ENCODE assay signal across 1 cellular context in the genomic region with DNA sequence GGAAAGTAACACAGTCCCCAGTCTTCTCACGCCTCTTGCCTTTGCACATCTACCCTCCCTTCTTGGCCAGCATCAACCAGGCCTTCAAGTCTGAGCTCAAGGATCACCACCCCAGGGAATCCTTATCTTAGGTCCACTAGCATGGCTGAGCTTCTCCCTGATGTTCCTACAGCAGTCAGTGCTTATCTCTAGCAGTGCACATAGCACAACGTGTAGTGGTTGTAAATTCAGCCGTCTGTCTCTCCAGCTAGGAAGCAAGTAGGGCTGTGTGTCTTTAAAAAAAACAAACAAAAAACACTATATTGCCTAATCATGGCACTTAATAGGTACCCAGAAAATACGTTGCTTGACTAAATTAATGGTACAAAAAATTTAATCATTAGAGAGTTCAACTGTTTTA.
TF ChIP-seq lines count a peak whose summit lies in the region.

No MANE protein-coding gene starts in this region.

TF ChIP-seq in K562, 482 proteins besides CTCF, POLR2A, EP300 and RAD21 (continued from another document and continues in another):
- TF ChIP-seq, protein P1, sequence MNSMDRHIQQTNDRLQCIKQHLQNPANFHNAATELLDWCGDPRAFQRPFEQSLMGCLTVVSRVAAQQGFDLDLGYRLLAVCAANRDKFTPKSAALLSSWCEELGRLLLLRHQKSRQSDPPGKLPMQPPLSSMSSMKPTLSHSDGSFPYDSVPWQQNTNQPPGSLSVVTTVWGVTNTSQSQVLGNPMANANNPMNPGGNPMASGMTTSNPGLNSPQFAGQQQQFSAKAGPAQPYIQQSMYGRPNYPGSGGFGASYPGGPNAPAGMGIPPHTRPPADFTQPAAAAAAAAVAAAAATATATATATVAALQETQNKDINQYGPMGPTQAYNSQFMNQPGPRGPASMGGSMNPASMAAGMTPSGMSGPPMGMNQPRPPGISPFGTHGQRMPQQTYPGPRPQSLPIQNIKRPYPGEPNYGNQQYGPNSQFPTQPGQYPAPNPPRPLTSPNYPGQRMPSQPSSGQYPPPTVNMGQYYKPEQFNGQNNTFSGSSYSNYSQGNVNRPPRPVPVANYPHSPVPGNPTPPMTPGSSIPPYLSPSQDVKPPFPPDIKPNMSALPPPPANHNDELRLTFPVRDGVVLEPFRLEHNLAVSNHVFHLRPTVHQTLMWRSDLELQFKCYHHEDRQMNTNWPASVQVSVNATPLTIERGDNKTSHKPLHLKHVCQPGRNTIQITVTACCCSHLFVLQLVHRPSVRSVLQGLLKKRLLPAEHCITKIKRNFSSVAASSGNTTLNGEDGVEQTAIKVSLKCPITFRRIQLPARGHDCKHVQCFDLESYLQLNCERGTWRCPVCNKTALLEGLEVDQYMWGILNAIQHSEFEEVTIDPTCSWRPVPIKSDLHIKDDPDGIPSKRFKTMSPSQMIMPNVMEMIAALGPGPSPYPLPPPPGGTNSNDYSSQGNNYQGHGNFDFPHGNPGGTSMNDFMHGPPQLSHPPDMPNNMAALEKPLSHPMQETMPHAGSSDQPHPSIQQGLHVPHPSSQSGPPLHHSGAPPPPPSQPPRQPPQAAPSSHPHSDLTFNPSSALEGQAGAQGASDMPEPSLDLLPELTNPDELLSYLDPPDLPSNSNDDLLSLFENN (IDR thresholded peaks at IDR 0.05; ENCODE audit: low read depth in 2 of 2, low read length in 2 of 2), result peak in 1 of 2 experiments; percentile 71; a peak in 1 of 4 replicates
- TF ChIP-seq ZNF324 (CRISPR knock-in tag; IDR thresholded peaks at IDR 0.05), result no peak
- TF ChIP-seq CBX5 (IDR thresholded peaks at IDR 0.05; ENCODE audit: borderline replicate concordance, low read depth), result no peak
- TF ChIP-seq, protein P2, sequence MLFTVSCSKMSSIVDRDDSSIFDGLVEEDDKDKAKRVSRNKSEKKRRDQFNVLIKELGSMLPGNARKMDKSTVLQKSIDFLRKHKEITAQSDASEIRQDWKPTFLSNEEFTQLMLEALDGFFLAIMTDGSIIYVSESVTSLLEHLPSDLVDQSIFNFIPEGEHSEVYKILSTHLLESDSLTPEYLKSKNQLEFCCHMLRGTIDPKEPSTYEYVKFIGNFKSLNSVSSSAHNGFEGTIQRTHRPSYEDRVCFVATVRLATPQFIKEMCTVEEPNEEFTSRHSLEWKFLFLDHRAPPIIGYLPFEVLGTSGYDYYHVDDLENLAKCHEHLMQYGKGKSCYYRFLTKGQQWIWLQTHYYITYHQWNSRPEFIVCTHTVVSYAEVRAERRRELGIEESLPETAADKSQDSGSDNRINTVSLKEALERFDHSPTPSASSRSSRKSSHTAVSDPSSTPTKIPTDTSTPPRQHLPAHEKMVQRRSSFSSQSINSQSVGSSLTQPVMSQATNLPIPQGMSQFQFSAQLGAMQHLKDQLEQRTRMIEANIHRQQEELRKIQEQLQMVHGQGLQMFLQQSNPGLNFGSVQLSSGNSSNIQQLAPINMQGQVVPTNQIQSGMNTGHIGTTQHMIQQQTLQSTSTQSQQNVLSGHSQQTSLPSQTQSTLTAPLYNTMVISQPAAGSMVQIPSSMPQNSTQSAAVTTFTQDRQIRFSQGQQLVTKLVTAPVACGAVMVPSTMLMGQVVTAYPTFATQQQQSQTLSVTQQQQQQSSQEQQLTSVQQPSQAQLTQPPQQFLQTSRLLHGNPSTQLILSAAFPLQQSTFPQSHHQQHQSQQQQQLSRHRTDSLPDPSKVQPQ (CRISPR knock-in tag; IDR thresholded peaks at IDR 0.05; ENCODE audit: borderline replicate concordance), result no peak
- TF ChIP-seq XRCC3 (IDR thresholded peaks at IDR 0.05), result no peak
- TF ChIP-seq, protein P3, sequence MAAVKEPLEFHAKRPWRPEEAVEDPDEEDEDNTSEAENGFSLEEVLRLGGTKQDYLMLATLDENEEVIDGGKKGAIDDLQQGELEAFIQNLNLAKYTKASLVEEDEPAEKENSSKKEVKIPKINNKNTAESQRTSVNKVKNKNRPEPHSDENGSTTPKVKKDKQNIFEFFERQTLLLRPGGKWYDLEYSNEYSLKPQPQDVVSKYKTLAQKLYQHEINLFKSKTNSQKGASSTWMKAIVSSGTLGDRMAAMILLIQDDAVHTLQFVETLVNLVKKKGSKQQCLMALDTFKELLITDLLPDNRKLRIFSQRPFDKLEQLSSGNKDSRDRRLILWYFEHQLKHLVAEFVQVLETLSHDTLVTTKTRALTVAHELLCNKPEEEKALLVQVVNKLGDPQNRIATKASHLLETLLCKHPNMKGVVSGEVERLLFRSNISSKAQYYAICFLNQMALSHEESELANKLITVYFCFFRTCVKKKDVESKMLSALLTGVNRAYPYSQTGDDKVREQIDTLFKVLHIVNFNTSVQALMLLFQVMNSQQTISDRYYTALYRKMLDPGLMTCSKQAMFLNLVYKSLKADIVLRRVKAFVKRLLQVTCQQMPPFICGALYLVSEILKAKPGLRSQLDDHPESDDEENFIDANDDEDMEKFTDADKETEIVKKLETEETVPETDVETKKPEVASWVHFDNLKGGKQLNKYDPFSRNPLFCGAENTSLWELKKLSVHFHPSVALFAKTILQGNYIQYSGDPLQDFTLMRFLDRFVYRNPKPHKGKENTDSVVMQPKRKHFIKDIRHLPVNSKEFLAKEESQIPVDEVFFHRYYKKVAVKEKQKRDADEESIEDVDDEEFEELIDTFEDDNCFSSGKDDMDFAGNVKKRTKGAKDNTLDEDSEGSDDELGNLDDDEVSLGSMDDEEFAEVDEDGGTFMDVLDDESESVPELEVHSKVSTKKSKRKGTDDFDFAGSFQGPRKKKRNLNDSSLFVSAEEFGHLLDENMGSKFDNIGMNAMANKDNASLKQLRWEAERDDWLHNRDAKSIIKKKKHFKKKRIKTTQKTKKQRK (IDR thresholded peaks at IDR 0.05; ENCODE audit: borderline replicate concordance, low read depth, low read length), result no peak
- TF ChIP-seq CBX8 (IDR thresholded peaks at IDR 0.05; ENCODE audit: borderline replicate concordance, extremely low read depth, low read depth, low read length, poor library complexity, severe bottlenecking), result no peak
- TF ChIP-seq ERF (CRISPR knock-in tag; IDR thresholded peaks at IDR 0.05), result no peak
- TF ChIP-seq PML (IDR thresholded peaks at IDR 0.05; ENCODE audit: low read length), result peak; percentile 88
- TF ChIP-seq RBM39 (optimal IDR thresholded peaks at IDR 0.05; ENCODE audit: low read depth, low read length), result no peak
- no peak for TF ChIP-seq RHOXF2B (CRISPR knock-in tag; conservative IDR thresholded peaks at IDR 0.05)
- no peak for TF ChIP-seq KLF13 (tag; IDR thresholded peaks at IDR 0.05; ENCODE audit: borderline replicate concordance, low read depth)
- no peak for TF ChIP-seq MIER1 (IDR thresholded peaks at IDR 0.05; ENCODE audit: low read depth)
- TF ChIP-seq PURB (CRISPR knock-in tag; IDR thresholded peaks at IDR 0.05; ENCODE audit: low read depth), result no peak
- TF ChIP-seq, protein P4, sequence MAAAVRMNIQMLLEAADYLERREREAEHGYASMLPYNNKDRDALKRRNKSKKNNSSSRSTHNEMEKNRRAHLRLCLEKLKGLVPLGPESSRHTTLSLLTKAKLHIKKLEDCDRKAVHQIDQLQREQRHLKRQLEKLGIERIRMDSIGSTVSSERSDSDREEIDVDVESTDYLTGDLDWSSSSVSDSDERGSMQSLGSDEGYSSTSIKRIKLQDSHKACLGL (CRISPR knock-in tag; IDR thresholded peaks at IDR 0.05; ENCODE audit: borderline replicate concordance, poor library complexity, severe bottlenecking), result no peak
- no peak for TF ChIP-seq MEF2A (IDR thresholded peaks at IDR 0.05; ENCODE audit: control insufficient read depth, low read depth, low read length)
- TF ChIP-seq NFATC3 (IDR thresholded peaks at IDR 0.05), result no peak
- TF ChIP-seq NCOA2 (IDR thresholded peaks at IDR 0.05; ENCODE audit: partially characterized antibody in 2 of 2), result no peak
- TF ChIP-seq, protein P5, sequence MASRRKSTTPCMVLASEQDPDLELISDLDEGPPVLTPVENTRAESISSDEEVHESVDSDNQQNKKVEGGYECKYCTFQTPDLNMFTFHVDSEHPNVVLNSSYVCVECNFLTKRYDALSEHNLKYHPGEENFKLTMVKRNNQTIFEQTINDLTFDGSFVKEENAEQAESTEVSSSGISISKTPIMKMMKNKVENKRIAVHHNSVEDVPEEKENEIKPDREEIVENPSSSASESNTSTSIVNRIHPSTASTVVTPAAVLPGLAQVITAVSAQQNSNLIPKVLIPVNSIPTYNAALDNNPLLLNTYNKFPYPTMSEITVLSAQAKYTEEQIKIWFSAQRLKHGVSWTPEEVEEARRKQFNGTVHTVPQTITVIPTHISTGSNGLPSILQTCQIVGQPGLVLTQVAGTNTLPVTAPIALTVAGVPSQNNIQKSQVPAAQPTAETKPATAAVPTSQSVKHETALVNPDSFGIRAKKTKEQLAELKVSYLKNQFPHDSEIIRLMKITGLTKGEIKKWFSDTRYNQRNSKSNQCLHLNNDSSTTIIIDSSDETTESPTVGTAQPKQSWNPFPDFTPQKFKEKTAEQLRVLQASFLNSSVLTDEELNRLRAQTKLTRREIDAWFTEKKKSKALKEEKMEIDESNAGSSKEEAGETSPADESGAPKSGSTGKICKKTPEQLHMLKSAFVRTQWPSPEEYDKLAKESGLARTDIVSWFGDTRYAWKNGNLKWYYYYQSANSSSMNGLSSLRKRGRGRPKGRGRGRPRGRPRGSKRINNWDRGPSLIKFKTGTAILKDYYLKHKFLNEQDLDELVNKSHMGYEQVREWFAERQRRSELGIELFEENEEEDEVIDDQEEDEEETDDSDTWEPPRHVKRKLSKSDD (conservative IDR thresholded peaks at IDR 0.05; ENCODE audit: low read length), result no peak
- TF ChIP-seq, protein P6, sequence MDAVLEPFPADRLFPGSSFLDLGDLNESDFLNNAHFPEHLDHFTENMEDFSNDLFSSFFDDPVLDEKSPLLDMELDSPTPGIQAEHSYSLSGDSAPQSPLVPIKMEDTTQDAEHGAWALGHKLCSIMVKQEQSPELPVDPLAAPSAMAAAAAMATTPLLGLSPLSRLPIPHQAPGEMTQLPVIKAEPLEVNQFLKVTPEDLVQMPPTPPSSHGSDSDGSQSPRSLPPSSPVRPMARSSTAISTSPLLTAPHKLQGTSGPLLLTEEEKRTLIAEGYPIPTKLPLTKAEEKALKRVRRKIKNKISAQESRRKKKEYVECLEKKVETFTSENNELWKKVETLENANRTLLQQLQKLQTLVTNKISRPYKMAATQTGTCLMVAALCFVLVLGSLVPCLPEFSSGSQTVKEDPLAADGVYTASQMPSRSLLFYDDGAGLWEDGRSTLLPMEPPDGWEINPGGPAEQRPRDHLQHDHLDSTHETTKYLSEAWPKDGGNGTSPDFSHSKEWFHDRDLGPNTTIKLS (IDR thresholded peaks at IDR 0.05; ENCODE audit: borderline replicate concordance, low read depth), result no peak
- peak; percentile 84 for TF ChIP-seq STAT5A (IDR thresholded peaks at IDR 0.05; ENCODE audit: borderline replicate concordance, low read length)
- no peak for TF ChIP-seq GTF2A2 (tag; IDR thresholded peaks at IDR 0.05)
- no peak for TF ChIP-seq ZC3H4 (CRISPR knock-in tag; IDR thresholded peaks at IDR 0.05; ENCODE audit: borderline replicate concordance)
- TF ChIP-seq, protein P7, sequence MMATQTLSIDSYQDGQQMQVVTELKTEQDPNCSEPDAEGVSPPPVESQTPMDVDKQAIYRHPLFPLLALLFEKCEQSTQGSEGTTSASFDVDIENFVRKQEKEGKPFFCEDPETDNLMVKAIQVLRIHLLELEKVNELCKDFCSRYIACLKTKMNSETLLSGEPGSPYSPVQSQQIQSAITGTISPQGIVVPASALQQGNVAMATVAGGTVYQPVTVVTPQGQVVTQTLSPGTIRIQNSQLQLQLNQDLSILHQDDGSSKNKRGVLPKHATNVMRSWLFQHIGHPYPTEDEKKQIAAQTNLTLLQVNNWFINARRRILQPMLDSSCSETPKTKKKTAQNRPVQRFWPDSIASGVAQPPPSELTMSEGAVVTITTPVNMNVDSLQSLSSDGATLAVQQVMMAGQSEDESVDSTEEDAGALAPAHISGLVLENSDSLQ (IDR thresholded peaks at IDR 0.05), result peak; percentile 86
- TF ChIP-seq ZNF436 (CRISPR knock-in tag; IDR thresholded peaks at IDR 0.05), result no peak
- TF ChIP-seq, protein P8, sequence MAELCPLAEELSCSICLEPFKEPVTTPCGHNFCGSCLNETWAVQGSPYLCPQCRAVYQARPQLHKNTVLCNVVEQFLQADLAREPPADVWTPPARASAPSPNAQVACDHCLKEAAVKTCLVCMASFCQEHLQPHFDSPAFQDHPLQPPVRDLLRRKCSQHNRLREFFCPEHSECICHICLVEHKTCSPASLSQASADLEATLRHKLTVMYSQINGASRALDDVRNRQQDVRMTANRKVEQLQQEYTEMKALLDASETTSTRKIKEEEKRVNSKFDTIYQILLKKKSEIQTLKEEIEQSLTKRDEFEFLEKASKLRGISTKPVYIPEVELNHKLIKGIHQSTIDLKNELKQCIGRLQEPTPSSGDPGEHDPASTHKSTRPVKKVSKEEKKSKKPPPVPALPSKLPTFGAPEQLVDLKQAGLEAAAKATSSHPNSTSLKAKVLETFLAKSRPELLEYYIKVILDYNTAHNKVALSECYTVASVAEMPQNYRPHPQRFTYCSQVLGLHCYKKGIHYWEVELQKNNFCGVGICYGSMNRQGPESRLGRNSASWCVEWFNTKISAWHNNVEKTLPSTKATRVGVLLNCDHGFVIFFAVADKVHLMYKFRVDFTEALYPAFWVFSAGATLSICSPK (IDR thresholded peaks at IDR 0.05; ENCODE audit: borderline replicate concordance), result no peak
- TF ChIP-seq FOXA1 (IDR thresholded peaks at IDR 0.05; ENCODE audit: borderline replicate concordance), result no peak
- TF ChIP-seq EWSR1 (IDR thresholded peaks at IDR 0.05; ENCODE audit: borderline replicate concordance, low read depth, partially characterized antibody), result no peak
- no peak for TF ChIP-seq ZNF76 (CRISPR knock-in tag; IDR thresholded peaks at IDR 0.05; ENCODE audit: borderline replicate concordance)
- no peak for TF ChIP-seq NEUROD1 (IDR thresholded peaks at IDR 0.05; ENCODE audit: borderline replicate concordance, low read depth, low read length, partially characterized antibody)
- no peak for TF ChIP-seq ZKSCAN1 (IDR thresholded peaks at IDR 0.05; ENCODE audit: low read depth, low read length)
- TF ChIP-seq, protein P9, sequence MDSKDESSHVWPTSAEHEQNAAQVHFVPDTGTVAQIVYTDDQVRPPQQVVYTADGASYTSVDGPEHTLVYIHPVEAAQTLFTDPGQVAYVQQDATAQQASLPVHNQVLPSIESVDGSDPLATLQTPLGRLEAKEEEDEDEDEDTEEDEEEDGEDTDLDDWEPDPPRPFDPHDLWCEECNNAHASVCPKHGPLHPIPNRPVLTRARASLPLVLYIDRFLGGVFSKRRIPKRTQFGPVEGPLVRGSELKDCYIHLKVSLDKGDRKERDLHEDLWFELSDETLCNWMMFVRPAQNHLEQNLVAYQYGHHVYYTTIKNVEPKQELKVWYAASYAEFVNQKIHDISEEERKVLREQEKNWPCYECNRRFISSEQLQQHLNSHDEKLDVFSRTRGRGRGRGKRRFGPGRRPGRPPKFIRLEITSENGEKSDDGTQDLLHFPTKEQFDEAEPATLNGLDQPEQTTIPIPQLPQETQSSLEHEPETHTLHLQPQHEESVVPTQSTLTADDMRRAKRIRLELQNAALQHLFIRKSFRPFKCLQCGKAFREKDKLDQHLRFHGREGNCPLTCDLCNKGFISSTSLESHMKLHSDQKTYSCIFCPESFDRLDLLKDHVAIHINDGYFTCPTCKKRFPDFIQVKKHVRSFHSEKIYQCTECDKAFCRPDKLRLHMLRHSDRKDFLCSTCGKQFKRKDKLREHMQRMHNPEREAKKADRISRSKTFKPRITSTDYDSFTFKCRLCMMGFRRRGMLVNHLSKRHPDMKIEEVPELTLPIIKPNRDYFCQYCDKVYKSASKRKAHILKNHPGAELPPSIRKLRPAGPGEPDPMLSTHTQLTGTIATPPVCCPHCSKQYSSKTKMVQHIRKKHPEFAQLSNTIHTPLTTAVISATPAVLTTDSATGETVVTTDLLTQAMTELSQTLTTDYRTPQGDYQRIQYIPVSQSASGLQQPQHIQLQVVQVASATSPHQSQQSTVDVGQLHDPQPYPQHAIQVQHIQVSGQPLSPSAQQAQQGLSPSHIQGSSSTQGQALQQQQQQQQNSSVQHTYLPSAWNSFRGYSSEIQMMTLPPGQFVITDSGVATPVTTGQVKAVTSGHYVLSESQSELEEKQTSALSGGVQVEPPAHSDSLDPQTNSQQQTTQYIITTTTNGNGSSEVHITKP (IDR thresholded peaks at IDR 0.05; ENCODE audit: partially characterized antibody), result no peak
- peak; percentile 90 for TF ChIP-seq SMARCA4 (IDR thresholded peaks at IDR 0.05)
